Comparison of ENCODE assay signal across 18 cellular contexts in genomic region chr12:50546441-50547318, GRCh38. TPM values are rescaled to one million over a fixed set of nuclear protein-coding genes. Genes with fewer than 3 reads are reported as not detected.
DNase-seq lines count a peak whose midpoint lies in the region; ATAC-seq, FAIRE-seq and TF ChIP-seq lines count a peak whose summit lies in the region.
"Had no signal": no experiment of that assay in that cellular context is flagged by ENCODE, and none has a peak within 500 bp of the region (broad histone marks: within the 10 kb centered on the region; RNA-seq: fewer than 3 reads in every experiment).

No MANE protein-coding gene starts in this region.

- H3K27me3 Mint-ChIP-seq in nephron (ENCODE audit: low read depth): no peaks in the 10 kb centered on the region
- no peaks in the 10 kb centered on the region for H3K27me3 Mint-ChIP-seq in activated CD4-positive, alpha-beta T cell treated with anti-CD3 and anti-CD28 coated beads for 36 hours
- H3K27me3 Mint-ChIP-seq: naive B cell had no signal

- H3K27me3 ChIP-seq in pancreas: no peaks in the 10 kb centered on the region
- H3K27me3 ChIP-seq: MG63, Peyer's patch had no signal

- no peak overlapping the region for H3K4me3 Mint-ChIP-seq in nephron
- no peak overlapping the region for H3K4me3 Mint-ChIP-seq in activated CD4-positive, alpha-beta T cell treated with anti-CD3 and anti-CD28 coated beads for 36 hours

- no peaks in the 10 kb centered on the region for H3K36me3 Mint-ChIP-seq in nephron (ENCODE audit: low read depth)
- peaks cover 12% of the 10 kb centered on the region for H3K36me3 Mint-ChIP-seq in activated CD4-positive, alpha-beta T cell treated with anti-CD3 and anti-CD28 coated beads for 36 hours (ENCODE audit: low read depth)
- H3K36me3 Mint-ChIP-seq: naive B cell had no signal

- ATAC-seq in activated CD4-positive, alpha-beta T cell treated with anti-CD3 and anti-CD28 coated beads for 36 hours: no peak
- ATAC-seq in pancreas (no peak), HG03025 (IDR thresholded peaks at IDR 0.05; ENCODE audit: low FRiP score, unreplicated experiment) (no peak)

- H3K9me3 ChIP-seq in pancreas: no peaks in the 10 kb centered on the region
- H3K9me3 ChIP-seq: left ventricle myocardium inferior, MG63, Peyer's patch had no signal

- H3K9me3 Mint-ChIP-seq in nephron: no peaks in the 10 kb centered on the region
- no peaks in the 10 kb centered on the region for H3K9me3 Mint-ChIP-seq in activated CD4-positive, alpha-beta T cell treated with anti-CD3 and anti-CD28 coated beads for 36 hours (ENCODE audit: low read depth)

- POLR2A ChIA-PET in activated CD4-positive, alpha-beta T cell treated with anti-CD3 and anti-CD28 coated beads for 36 hours (lab: Charles Lee): interaction anchor here (0.6 to 0.7 kb wide), 2 partner anchors 16 to 37 kb away, joined by 3 to 5 read pairs; no protein-coding TSS in a partner anchor

- H3K27ac ChIP-seq in pancreas: peak overlapping the region in 2 of 4 donors; percentile 9 to 53
- H3K27ac ChIP-seq: left ventricle myocardium inferior had no signal

- intact Hi-C loops in activated CD4-positive, alpha-beta T cell treated with anti-CD3 and anti-CD28 coated beads for 36 hours (cut with DNase I, micrococcal nuclease): no loop called here
- intact Hi-C loops in pancreas (cut with DNase I): no loop called here

- no peak for FAIRE-seq in pancreas (lab: Jason Lieb, UNC)
- FAIRE-seq: D721Med had no signal

- 44 to 51% methylated on average over 6 of the region's 6 CpGs for WGBS in pancreas, 2 donors

- H3K4me1 ChIP-seq in pancreas: peaks cover 26 to 53% (median 44%) of the 10 kb centered on the region in 3 donors

- H3K36me3 ChIP-seq in pancreas: no peaks in the 10 kb centered on the region
- H3K36me3 ChIP-seq: left ventricle myocardium inferior, MG63, Peyer's patch had no signal

- CTCF ChIA-PET in activated CD4-positive, alpha-beta T cell treated with anti-CD3 and anti-CD28 coated beads for 36 hours (lab: Charles Lee): interaction anchor here (0.6 kb wide), 1 partner anchor 9 kb away, joined by 4 read pairs; no protein-coding TSS in a partner anchor

- TF ChIP-seq CTCF in choroid plexus epithelial cell (conservative IDR thresholded peaks at IDR 0.05; ENCODE audit: low read depth, low read length) (no peak), nephron (IDR thresholded peaks at IDR 0.05; ENCODE audit: unreplicated experiment in 3 of 3) (no peak), pancreas (IDR thresholded peaks at IDR 0.05) (no peak)

- H3K27ac Mint-ChIP-seq in nephron: peak overlapping the region; percentile 73 to 83 (median 79)
- no peak overlapping the region for H3K27ac Mint-ChIP-seq in activated CD4-positive, alpha-beta T cell treated with anti-CD3 and anti-CD28 coated beads for 36 hours

- no peak overlapping the region for H3K4me3 ChIP-seq in choroid plexus epithelial cell (ENCODE audit: low read depth, low read length)
- H3K4me3 ChIP-seq in pancreas: no peak overlapping the region
- H3K4me3 ChIP-seq: left ventricle myocardium inferior, MG63, Peyer's patch had no signal

- peaks cover 28% of the 10 kb centered on the region for H3K4me1 Mint-ChIP-seq in nephron
- H3K4me1 Mint-ChIP-seq in activated CD4-positive, alpha-beta T cell treated with anti-CD3 and anti-CD28 coated beads for 36 hours: peaks cover 58% of the 10 kb centered on the region

- DNase-seq in ELR (ENCODE audit: low read depth): peak; percentile 48
- DNase-seq in NCI-H69 (lab: John Stamatoyannopoulos, UW): peak; percentile 14
- peak; percentile 20 for DNase-seq in choroid plexus epithelial cell (ENCODE audit: low read depth)
- DNase-seq in activated CD4-positive, alpha-beta T cell treated with anti-CD3 and anti-CD28 coated beads for 36 hours: no peak
- no peak for DNase-seq in pancreas
- DNase-seq in activated effector memory CD4-positive, alpha-beta T cell treated with Interleukin-2 at 50 U/mL for 16 hours: no peak
- DNase-seq: activated gamma-delta T cell; AML-193; effector memory CD4-positive, alpha-beta T cell; left ventricle myocardium inferior; naive B cell; NCI-H187 treated with DMSO at 0.1 percent for 48 hours; NCI-H526 treated with DMSO at 0.1 percent for 48 hours; Peyer's patch had no signal

RNA-seq across cellular contexts. Expression of gene DIP2B, which starts 41.9 kb away (rescaled TPM):
- 10 to 100 TPM; 29.2 to 29.4 TPM for total RNA-seq in activated CD4-positive, alpha-beta T cell treated with anti-CD3 and anti-CD28 coated beads for 36 hours
- total RNA-seq in pancreas: 10 to 100 TPM in 2 of 6 donors, 1 to 10 TPM in 4; 8.0 to 15.9 (median 9.4) TPM
- polyA plus RNA-seq in pancreas: 1 to 10 TPM; 3.2 to 5.6 TPM

Comparison
In these comparisons a context has a peak if more than half of its experiments do, and no peak if none do; other contexts are left out.
1. DNase-seq: peak in ELR (single experiment), NCI-H69 (single experiment) and choroid plexus epithelial cell (single experiment); none in activated CD4-positive, alpha-beta T cell treated with anti-CD3 and anti-CD28 coated beads for 36 hours (single experiment), pancreas (0 of 6) and activated effector memory CD4-positive, alpha-beta T cell treated with Interleukin-2 at 50 U/mL for 16 hours (single experiment).